8 cellular contexts compared by ENCODE assay signal in the genomic region with DNA sequence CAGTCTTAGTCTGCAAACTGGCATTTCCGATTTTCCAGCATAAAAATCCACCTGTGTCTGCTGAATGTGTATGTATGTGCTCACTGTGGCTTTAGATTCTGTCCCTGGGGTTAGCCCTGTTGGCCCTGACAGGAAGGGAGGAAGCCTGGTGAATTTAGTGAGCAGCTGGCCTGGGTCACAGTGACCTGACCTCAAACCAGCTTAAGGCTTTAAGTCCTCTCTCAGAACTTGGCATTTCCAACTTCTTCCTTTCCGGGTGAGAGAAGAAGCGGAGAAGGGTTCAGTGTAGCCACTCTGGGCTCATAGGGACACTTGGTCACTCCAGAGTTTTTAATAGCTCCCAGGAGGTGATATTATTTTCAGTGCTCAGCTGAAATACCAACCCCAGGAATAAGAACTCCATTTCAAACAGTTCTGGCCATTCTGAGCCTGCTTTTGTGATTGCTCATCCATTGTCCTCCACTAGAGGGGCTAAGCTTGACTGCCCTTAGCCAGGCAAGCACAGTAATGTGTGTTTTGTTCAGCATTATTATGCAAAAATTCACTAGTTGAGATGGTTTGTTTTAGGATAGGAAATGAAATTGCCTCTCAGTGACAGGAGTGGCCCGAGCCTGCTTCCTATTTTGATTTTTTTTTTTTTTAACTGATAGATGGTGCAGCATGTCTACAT. TPM values are rescaled to one million over a fixed set of nuclear protein-coding genes. Genes with fewer than 3 reads are reported as not detected.
A peak's percentile ranks its signal among the peaks of the same experiment; 100 is the strongest.
DNase-seq lines count a peak whose midpoint lies in the region; ATAC-seq and TF ChIP-seq lines count a peak whose summit lies in the region.

No MANE protein-coding gene starts in this region.

- no peaks in the 10 kb centered on the region for H3K9me2 ChIP-seq in PC-9 (ENCODE audit: insufficient read depth)

- no peak overlapping the region for H3K4me2 ChIP-seq in PC-9

- H3F3A ChIP-seq in PC-9 (ENCODE audit: insufficient read depth, low read depth) = peaks cover 15% of the 10 kb centered on the region; the same call in 1 of the 2 replicates

- DNase-seq in NCI-H526 (lab: John Stamatoyannopoulos, UW) (peak; percentile 19 to 54), NCI-H526 treated with DMSO at 0.1 percent for 48 hours (lab: John Stamatoyannopoulos, UW) (no peak), PC-9 (no peak), fibroblast of mammary gland (ENCODE audit: low read depth) (peak; percentile 60), psoas muscle (peak in 1 of 2 donors; percentile 73), H4 (ENCODE audit: low spot score) (no peak)

- TF ChIP-seq CTCF in PC-9 (conservative IDR thresholded peaks at IDR 0.05) (peak; percentile 69), fibroblast of mammary gland (conservative IDR thresholded peaks at IDR 0.05; ENCODE audit: control insufficient read depth, insufficient read depth, low read depth, low read length) (peak; percentile 82), psoas muscle (IDR thresholded peaks at IDR 0.05) (peak; percentile 43)

- H3K4me3 ChIP-seq in PC-9 (no peak overlapping the region), fibroblast of mammary gland (ENCODE audit: control insufficient read depth, low read depth, low read length) (no peak overlapping the region), psoas muscle (no peak overlapping the region)

- peaks cover 8% of the 10 kb centered on the region for H3K79me2 ChIP-seq in PC-9 (ENCODE audit: low read depth)

- H3K27me3 ChIP-seq in PC-9 (ENCODE audit: insufficient read depth, low read depth) (no peaks in the 10 kb centered on the region), psoas muscle (ENCODE audit: insufficient read depth in 3 of 3, low read length in 2 of 3) (no peaks in the 10 kb centered on the region)

- POLR2A ChIA-PET in PC-9 (lab: Charles Lee; ENCODE audit: unreplicated experiment) = no interaction called here

- intact Hi-C loops in PC-9 (cut with micrococcal nuclease; ENCODE audit: unreplicated experiment) (no loop called here), psoas muscle (cut with DNase I) (no loop called here)

- H3K36me3 ChIP-seq in PC-9 (ENCODE audit: low read depth) (peaks cover 6% of the 10 kb centered on the region), psoas muscle (ENCODE audit: insufficient read depth in 1 of 2, low read depth in 1 of 2) (peaks cover 7 to 31% of the 10 kb centered on the region in 2 donors)

- 11 to 27% (median 11%) methylated on average over 4 of the region's 4 CpGs for WGBS in psoas muscle, 3 donors

- no peaks in the 10 kb centered on the region for H4K20me1 ChIP-seq in PC-9 (ENCODE audit: insufficient read depth)

- H3K9me3 ChIP-seq in PC-9 (ENCODE audit: insufficient read depth, low read depth) (no peaks in the 10 kb centered on the region), psoas muscle (no peaks in the 10 kb centered on the region)

- no TSS peak for BruUV-seq in PC-9 (replicated peaks; lab: Mats Ljungman, UMichigan)

- ATAC-seq in psoas muscle (peak; percentile 18 to 74 (median 60)), HG03439 (IDR thresholded peaks at IDR 0.05; ENCODE audit: unreplicated experiment) (no peak), GM18519 (IDR thresholded peaks at IDR 0.05; ENCODE audit: low FRiP score, unreplicated experiment) (no peak)

- H3K4me1 ChIP-seq in PC-9 (replicated peaks; ENCODE audit: insufficient read depth) = peaks cover 16% of the 10 kb centered on the region
- H3K4me1 ChIP-seq in psoas muscle = peaks cover 44% of the 10 kb centered on the region

- H3K27ac ChIP-seq in PC-9 (peak overlapping the region; percentile 24; the same call in 1 of the 2 replicates), psoas muscle (peak overlapping the region; percentile 71)

- CTCF ChIA-PET in PC-9 (lab: Charles Lee) = interaction anchor here (0.7 kb wide), 3 partner anchors 368 to 1064 kb away, joined by 3 to 8 read pairs (median 3); no protein-coding TSS in a partner anchor

- no peak overlapping the region for H2AFZ ChIP-seq in PC-9

RNA-seq across cellular contexts. Expression of a gene that starts 2.5 kb away (rescaled TPM):
- total RNA-seq in PC-9 (2021) (0.45 and 0.52 TPM in 2 replicates), psoas muscle (10 to 100 TPM in 2 of 4 donors, 1 to 10 TPM in 2; 8.2 to 15.8 (median 10.7) TPM)
- polyA plus RNA-seq in psoas muscle = 10 to 100 TPM in 1 of 3 donors, 1 to 10 TPM in 2; 6.4 to 13.5 (median 9.9) TPM
- 8.4 and 12.6 TPM in 2 replicates for total RNA-seq in H4 (2014; rRNA removed; shearing (Covaris generic))

RNA-seq across cellular contexts. Expression of a gene that starts 47.6 kb away (rescaled TPM):
- 20.0 and 26.3 TPM in 2 replicates for total RNA-seq in PC-9 (2021)
- total RNA-seq in psoas muscle = 10 to 100 TPM; 56.0 to 80.6 (median 65.3) TPM
- polyA plus RNA-seq in psoas muscle = 10 to 100 TPM; 16.8 to 56.0 (median 18.4) TPM
- total RNA-seq in H4 (2014; rRNA removed; shearing (Covaris generic)) = 8.3 and 11.8 TPM in 2 replicates

Comparison
In these comparisons a context has a peak if more than half of its experiments do, and no peak if none do; other contexts are left out.
1. DNase-seq: peak in NCI-H526 (2 of 2) and fibroblast of mammary gland (single experiment); none in NCI-H526 treated with DMSO at 0.1 percent for 48 hours (single experiment), PC-9 (0 of 2) and H4 (single experiment).
2. ATAC-seq: peak in psoas muscle (4 of 4); none in HG03439 (single experiment) and GM18519 (single experiment).
3. Peak in every context shown above with its lines, with median percentiles within 50 percentile points of each other: CTCF ChIP-seq.